ENCODE assay signal across 13 cellular contexts in genomic region chr7:134365341-134366054, GRCh38. TPM values are rescaled to one million over a fixed set of nuclear protein-coding genes. Genes with fewer than 3 reads are reported as not detected.
DNase-seq lines count a peak whose midpoint lies in the region; ATAC-seq and TF ChIP-seq lines count a peak whose summit lies in the region.
"Had no signal": no experiment of that assay in that cellular context is flagged by ENCODE, and none has a peak within 500 bp of the region (broad histone marks: within the 10 kb centered on the region; RNA-seq: fewer than 3 reads in every experiment).

No MANE protein-coding gene starts in this region.

- peak overlapping the region; percentile 36; the same call in 1 of the 2 replicates for H2AFZ ChIP-seq in PC-9
- H2AFZ ChIP-seq: parathyroid adenoma had no signal

- peaks cover 41% of the 10 kb centered on the region for H3F3A ChIP-seq in PC-9 (ENCODE audit: insufficient read depth, low read depth)

- H4K20me1 ChIP-seq in PC-9 (ENCODE audit: insufficient read depth): no peaks in the 10 kb centered on the region
- H4K20me1 ChIP-seq: BLaER1 treated with 17β-estradiol and CSF1 and Interleukin-3, amounts not matched to agents 10 nM and 100 nM had no signal

- WGBS in heart left ventricle, 4 donors: 65 to 81% (median 73%) methylated on average over 6 of the region's 6 CpGs

- ATAC-seq in esophagus mucosa (peak; percentile 77), HG03159 (IDR thresholded peaks at IDR 0.05; ENCODE audit: unreplicated experiment) (no peak), heart left ventricle (no peak), HG02840 (IDR thresholded peaks at IDR 0.05; ENCODE audit: low FRiP score, unreplicated experiment) (no peak)
- ATAC-seq: activated naive CD8-positive, alpha-beta T cell treated with anti-CD3 and anti-CD28 coated beads, Interleukin-2, amount 50 U/mL, for 24 hours had no signal

- TSS peak; percentile 83 for BruUV-seq in PC-9 (replicated peaks; lab: Mats Ljungman, UMichigan)

- CTCF ChIA-PET in PC-9 (lab: Charles Lee): no interaction called here

- H3K4me1 ChIP-seq in PC-9 (replicated peaks; ENCODE audit: insufficient read depth): peaks cover 70% of the 10 kb centered on the region
- peaks cover 0 to 4% of the 10 kb centered on the region in 2 donors for H3K4me1 ChIP-seq in muscle layer of duodenum (ENCODE audit: control insufficient read depth in 1 of 2, insufficient read depth in 2 of 2, low read length in 2 of 2)
- H3K4me1 ChIP-seq in heart left ventricle: peaks cover 0 to 7% (median 0%) of the 10 kb centered on the region in 12 donors
- H3K4me1 ChIP-seq: BLaER1 treated with 17β-estradiol and CSF1 and Interleukin-3, amounts not matched to agents 10 nM and 100 nM; HAP-1; parathyroid adenoma had no signal

- H3K27ac ChIP-seq in PC-9: peak overlapping the region; percentile 99
- peak overlapping the region; percentile 41 for H3K27ac ChIP-seq in muscle layer of duodenum (ENCODE audit: low read length)
- H3K27ac ChIP-seq in heart left ventricle: no peak overlapping the region
- H3K27ac ChIP-seq: BLaER1 treated with 17β-estradiol and CSF1 and Interleukin-3, amounts not matched to agents 10 nM and 100 nM; parathyroid adenoma had no signal

- H3K4me3 ChIP-seq in PC-9 (0 out of 2 replicates have a peak overlapping the region, but pooled peaks have one; percentile 1), muscle layer of duodenum (ENCODE audit: low read depth in 1 of 2, low read length in 2 of 2) (no peak overlapping the region), heart left ventricle (no peak overlapping the region)
- H3K4me3 ChIP-seq: BLaER1 treated with 17β-estradiol and CSF1 and Interleukin-3, amounts not matched to agents 10 nM and 100 nM; HAP-1 had no signal

- DNase-seq in AG20443 (ENCODE audit: low spot score) (peak; percentile 69), PC-9 (peak; percentile 16 to 92), superior temporal gyrus (ENCODE audit: extremely low spot score) (no peak), heart left ventricle (no peak)
- DNase-seq: activated naive CD8-positive, alpha-beta T cell treated with anti-CD3 and anti-CD28 coated beads, Interleukin-2, amount 50 U/mL, for 24 hours; NCI-H2171 treated with DMSO at 0.1 percent for 48 hours had no signal

- H3K4me2 ChIP-seq in PC-9: peak overlapping the region; percentile 57

- H3K9me2 ChIP-seq in PC-9 (ENCODE audit: insufficient read depth): no peaks in the 10 kb centered on the region

- no peak for TF ChIP-seq POLR2A in heart left ventricle (IDR thresholded peaks at IDR 0.05)

- TF ChIP-seq CTCF in PC-9 (conservative IDR thresholded peaks at IDR 0.05): 0 out of 2 replicates have a peak, but pooled peaks have one; percentile 16
- no peak for TF ChIP-seq CTCF in heart left ventricle (IDR thresholded peaks at IDR 0.05)

- no peaks in the 10 kb centered on the region for H3K36me3 ChIP-seq in PC-9 (ENCODE audit: low read depth)
- H3K36me3 ChIP-seq in muscle layer of duodenum (ENCODE audit: control insufficient read depth in 1 of 2, insufficient read depth in 2 of 2, low read length in 2 of 2): no peaks in the 10 kb centered on the region
- H3K36me3 ChIP-seq in heart left ventricle: no peaks in the 10 kb centered on the region
- H3K36me3 ChIP-seq: BLaER1 treated with 17β-estradiol and CSF1 and Interleukin-3, amounts not matched to agents 10 nM and 100 nM; HAP-1 had no signal

- POLR2A ChIA-PET in PC-9 (lab: Charles Lee; ENCODE audit: unreplicated experiment): no interaction called here

- intact Hi-C loops in PC-9 (cut with micrococcal nuclease; ENCODE audit: unreplicated experiment) (loop anchor here (2.0 to 5.0 kb wide), 3 partner anchors 49 to 247 kb away; partner anchors contain the start of gene SLC35B4), heart left ventricle (cut with DNase I) (no loop called here)

- H3K27me3 ChIP-seq in PC-9 (ENCODE audit: insufficient read depth, low read depth) (no peaks in the 10 kb centered on the region), muscle layer of duodenum (ENCODE audit: low read depth, low read length) (no peaks in the 10 kb centered on the region), heart left ventricle (peaks cover 0 to 14% (median 2%) of the 10 kb centered on the region in 9 donors)
- H3K27me3 ChIP-seq: BLaER1 treated with 17β-estradiol and CSF1 and Interleukin-3, amounts not matched to agents 10 nM and 100 nM had no signal

- no peaks in the 10 kb centered on the region for H3K79me2 ChIP-seq in PC-9 (ENCODE audit: low read depth)
- H3K79me2 ChIP-seq: parathyroid adenoma had no signal

- no peaks in the 10 kb centered on the region for H3K9me3 ChIP-seq in PC-9 (ENCODE audit: insufficient read depth, low read depth)
- H3K9me3 ChIP-seq in muscle layer of duodenum (ENCODE audit: control insufficient read depth in 1 of 2, low read length in 2 of 2): no peaks in the 10 kb centered on the region
- no peaks in the 10 kb centered on the region for H3K9me3 ChIP-seq in heart left ventricle
- H3K9me3 ChIP-seq: BLaER1 treated with 17β-estradiol and CSF1 and Interleukin-3, amounts not matched to agents 10 nM and 100 nM; HAP-1 had no signal

RNA-seq across cellular contexts. Expression of gene SLC35B4, which starts 48.8 kb away (rescaled TPM):
- total RNA-seq in PC-9 (2021): 16.7 and 17.9 TPM in 2 replicates
- 7.2 TPM for total RNA-seq in esophagus mucosa
- 1 to 10 TPM; 3.8 to 8.6 (median 5.7) TPM for total RNA-seq in heart left ventricle
- polyA plus RNA-seq in heart left ventricle: 1 to 10 TPM; 2.6 to 4.9 TPM

Comparison
In these comparisons a context has a peak if more than half of its experiments do, and no peak if none do; other contexts are left out.
1. DNase-seq: peak in AG20443 (single experiment) and PC-9 (2 of 2); none in superior temporal gyrus (single experiment) and heart left ventricle (0 of 5).
2. H3K27ac ChIP-seq: peak in PC-9 (single experiment) and muscle layer of duodenum (single experiment); none in heart left ventricle (0 of 12).